Comparison of ENCODE assay signal across 22 cellular contexts in genomic region chr18:825891-826585, GRCh38.
"Had no signal": no experiment of that assay in that cellular context is flagged by ENCODE, and none has a peak within 500 bp of the region (broad histone marks: within the 10 kb centered on the region; RNA-seq: fewer than 3 reads in every experiment).

No MANE protein-coding gene starts in this region.

- FAIRE-seq: bronchial epithelial cell, frontal cortex had no signal

- H3K27ac ChIP-seq: epithelial cell of prostate, esophagus squamous epithelium, left ventricle myocardium inferior, spleen, suprapubic skin, tibial nerve had no signal

- H3K4me3 ChIP-seq: esophagus squamous epithelium, left ventricle myocardium inferior, lung, mucosa of descending colon, spleen, suprapubic skin, tibial nerve had no signal

- H3K9me3 ChIP-seq: esophagus squamous epithelium, left ventricle myocardium inferior, mucosa of descending colon, spleen, suprapubic skin, tibial nerve had no signal

- H3K36me3 ChIP-seq: esophagus squamous epithelium, left ventricle myocardium inferior, spleen, suprapubic skin, tibial nerve had no signal

- DNase-seq: activated CD4-positive, alpha-beta T cell treated with anti-CD3 and anti-CD28 coated beads for 36 hours; activated CD4-positive, CD25-positive, alpha-beta regulatory T cell; activated CD8-positive, alpha-beta memory T cell treated with anti-CD3 and anti-CD28 coated beads, Interleukin-2, amount 10 ng/mL, durations not matched to agents 7 days and 5 days; activated CD8-positive, alpha-beta T cell treated with anti-CD3 and anti-CD28 coated beads, Interleukin-2, amount 10 ng/mL, durations not matched to agents 7 days and 5 days; activated T-cell treated with anti-CD3 and anti-CD28 coated beads, Interleukin-2, amount 50 U/mL, for 48 hours; anterior cingulate cortex; endodermal cell; esophagus squamous epithelium; left ventricle myocardium inferior; mesendoderm; mucosa of descending colon; posterior cingulate gyrus; right cardiac atrium; spleen; stimulated activated naive CD4-positive, alpha-beta T cell; T1000 had no signal

- ATAC-seq: activated CD4-positive, alpha-beta T cell treated with anti-CD3 and anti-CD28 coated beads for 36 hours; activated CD8-positive, alpha-beta memory T cell treated with anti-CD3 and anti-CD28 coated beads, Interleukin-2, amount 10 ng/mL, durations not matched to agents 7 days and 5 days; activated CD8-positive, alpha-beta T cell treated with anti-CD3 and anti-CD28 coated beads, Interleukin-2, amount 10 ng/mL, durations not matched to agents 7 days and 5 days; mucosa of descending colon; right cardiac atrium had no signal

- H3K27me3 ChIP-seq: esophagus squamous epithelium, suprapubic skin, tibial nerve had no signal
